In the genomic region with DNA sequence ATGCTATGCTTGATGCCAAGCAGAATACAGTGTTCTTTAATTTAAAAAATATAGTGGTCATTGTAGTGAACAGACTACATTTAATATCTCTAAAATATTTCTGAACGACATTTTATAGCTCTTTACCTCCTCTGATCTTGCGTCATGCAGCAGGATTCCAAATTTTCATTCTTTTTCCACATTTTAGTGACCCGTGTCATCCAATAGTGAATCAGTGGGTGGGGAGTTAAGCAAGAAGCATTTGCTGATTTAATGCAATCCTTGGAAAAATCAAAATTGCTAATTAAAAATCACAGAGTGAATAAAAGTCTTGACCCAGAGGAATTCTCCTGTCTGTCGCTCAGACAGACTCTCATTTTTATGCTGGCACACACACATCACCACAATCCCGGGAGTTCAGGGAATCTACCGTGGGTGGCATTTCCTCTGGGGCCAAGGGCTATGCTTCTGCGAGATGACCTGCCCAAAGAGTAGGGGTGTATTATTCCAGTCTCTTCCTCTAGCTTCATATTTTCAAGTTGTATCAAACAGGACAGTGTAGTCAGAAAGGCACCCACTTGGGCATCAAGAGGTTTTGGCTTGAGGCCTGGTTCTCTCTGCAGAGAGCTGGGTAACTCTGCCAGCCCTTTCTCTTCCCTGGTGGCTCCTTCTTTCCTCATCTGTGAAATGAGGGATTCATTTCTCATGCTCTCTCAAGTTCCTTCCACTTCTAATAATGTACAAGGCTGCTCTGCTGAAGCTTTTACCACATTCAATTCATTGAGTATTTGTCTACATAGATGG, we compare ENCODE assay signal across 14 cellular contexts. TPM values are rescaled to one million over a fixed set of nuclear protein-coding genes. Genes with fewer than 3 reads are reported as not detected.
DNase-seq lines count a peak whose midpoint lies in the region; ATAC-seq and TF ChIP-seq lines count a peak whose summit lies in the region.
"Had no signal": no experiment of that assay in that cellular context is flagged by ENCODE, and none has a peak within 500 bp of the region (broad histone marks: within the 10 kb centered on the region; RNA-seq: fewer than 3 reads in every experiment).

No MANE protein-coding gene starts in this region.

- H3K36me3 ChIP-seq in heart left ventricle = no peaks in the 10 kb centered on the region
- H3K36me3 ChIP-seq in left ventricle myocardium inferior = no peaks in the 10 kb centered on the region
- H3K36me3 ChIP-seq: BLaER1 had no signal

- H3K27me3 ChIP-seq in heart left ventricle (peaks cover 0 to 60% (median 5%) of the 10 kb centered on the region in 9 donors), left ventricle myocardium inferior (ENCODE audit: low read depth) (peaks cover 84% of the 10 kb centered on the region)
- H3K27me3 ChIP-seq: BLaER1 had no signal

- DNase-seq in heart left ventricle (peak in 3 of 5 donors; percentile 27 to 62 (median 37)), left ventricle myocardium inferior (no peak), NCI-H2029 (lab: John Stamatoyannopoulos, UW) (peak; percentile 18), left cardiac atrium (no peak), MV-4-11 (lab: John Stamatoyannopoulos, UW) (no peak), sciatic nerve (ENCODE audit: low spot score) (no peak)
- DNase-seq: DMS 273 treated with DMSO at 0.1 percent for 48 hours, H9, Karpas-422, NCI-H446, NCI-H748 treated with DMSO at 0.1 percent for 48 hours had no signal

- H3K4me3 ChIP-seq in heart left ventricle (no peak overlapping the region), left ventricle myocardium inferior (no peak overlapping the region)
- H3K4me3 ChIP-seq: BLaER1 had no signal

- TF ChIP-seq CTCF in heart left ventricle (IDR thresholded peaks at IDR 0.05) (no peak), left ventricle myocardium inferior (IDR thresholded peaks at IDR 0.05; ENCODE audit: borderline replicate concordance) (no peak)

- H3K4me1 ChIP-seq in heart left ventricle (no peaks in the 10 kb centered on the region), left ventricle myocardium inferior (no peaks in the 10 kb centered on the region)

- ATAC-seq in heart left ventricle = peak in 3 of 4 donors; percentile 59 to 74 (median 61)
- peak; percentile 39 to 68 for ATAC-seq in left cardiac atrium
- ATAC-seq in sciatic nerve = no peak
- no peak for ATAC-seq in GM21825 (IDR thresholded peaks at IDR 0.05; ENCODE audit: unreplicated experiment)

- no peaks in the 10 kb centered on the region for H3K9me3 ChIP-seq in heart left ventricle
- H3K9me3 ChIP-seq in left ventricle myocardium inferior (replicated peaks) = no peaks in the 10 kb centered on the region
- H3K9me3 ChIP-seq: BLaER1 had no signal

- no peak overlapping the region for H3K27ac ChIP-seq in heart left ventricle
- H3K27ac ChIP-seq in left ventricle myocardium inferior (replicated peaks) = no peak overlapping the region
- H3K27ac ChIP-seq: BLaER1 had no signal

- intact Hi-C loops in heart left ventricle (cut with DNase I) (no loop called here), left ventricle myocardium inferior (cut with micrococcal nuclease) (no loop called here), left cardiac atrium (cut with DNase I) (no loop called here), sciatic nerve (cut with DNase I) (no loop called here)

- no peak for TF ChIP-seq POLR2A in heart left ventricle (IDR thresholded peaks at IDR 0.05)

- WGBS in heart left ventricle, 4 donors = 53 to 70% (median 60%) methylated on average over 7 of the region's 7 CpGs

RNA-seq across cellular contexts. Expression of a gene that starts 24.8 kb away (rescaled TPM):
- total RNA-seq in heart left ventricle (under 1 TPM in 1 of 9 donors, not detected in 8; 0.06 TPM), left ventricle myocardium inferior (not detected), left cardiac atrium (not detected), sciatic nerve (not detected)
- polyA plus RNA-seq in heart left ventricle = not detected
- total RNA-seq: Daoy, H9 had no signal

Comparison
In these comparisons a context has a peak if more than half of its experiments do, and no peak if none do; other contexts are left out.
1. DNase-seq: peak in heart left ventricle (3 of 5) and NCI-H2029 (single experiment); none in left ventricle myocardium inferior (single experiment), left cardiac atrium (single experiment), MV-4-11 (single experiment) and sciatic nerve (single experiment).
2. ATAC-seq: peak in heart left ventricle (3 of 4) and left cardiac atrium (2 of 2); none in sciatic nerve (single experiment) and GM21825 (single experiment).